In genomic region chr18:77004555-77005380, GRCh38 we compare ENCODE assay signal across 13 cellular contexts.
DNase-seq lines count a peak whose midpoint lies in the region; ATAC-seq and TF ChIP-seq lines count a peak whose summit lies in the region.
"Had no signal": no experiment of that assay in that cellular context is flagged by ENCODE, and none has a peak within 500 bp of the region (broad histone marks: within the 10 kb centered on the region; RNA-seq: fewer than 3 reads in every experiment).

No MANE protein-coding gene starts in this region.

- H3K4me1 ChIP-seq in esophagus squamous epithelium (peaks cover 0 to 17% (median 0%) of the 10 kb centered on the region in 3 donors), tibial nerve (peaks cover 0 to 71% (median 27%) of the 10 kb centered on the region in 4 donors)
- H3K4me1 ChIP-seq: uterus had no signal

- no peaks in the 10 kb centered on the region for H3K36me3 Mint-ChIP-seq in activated naive CD4-positive, alpha-beta T cell treated with anti-CD3 and anti-CD28 coated beads for 36 hours (ENCODE audit: low read depth)
- peaks cover 18% of the 10 kb centered on the region for H3K36me3 Mint-ChIP-seq in T-cell
- H3K36me3 Mint-ChIP-seq in mesothelial cell of epicardium: no peaks in the 10 kb centered on the region

- POLR2A ChIA-PET in T-cell (lab: Charles Lee): no interaction called here

- H3K27ac Mint-ChIP-seq in activated naive CD4-positive, alpha-beta T cell treated with anti-CD3 and anti-CD28 coated beads for 36 hours: no peak overlapping the region
- peak overlapping the region; percentile 57 to 82 for H3K27ac Mint-ChIP-seq in T-cell
- no peak overlapping the region for H3K27ac Mint-ChIP-seq in mesothelial cell of epicardium

- TF ChIP-seq CTCF in esophagus squamous epithelium (IDR thresholded peaks at IDR 0.05) (no peak), tibial nerve (IDR thresholded peaks at IDR 0.05) (no peak), mesothelial cell of epicardium (IDR thresholded peaks at IDR 0.05; ENCODE audit: unreplicated experiment) (no peak)

- H3K9me3 ChIP-seq in esophagus squamous epithelium (no peaks in the 10 kb centered on the region), tibial nerve (no peaks in the 10 kb centered on the region)
- H3K9me3 ChIP-seq: heart right ventricle, uterus had no signal

- peak overlapping the region; percentile 55 for H3K4me3 Mint-ChIP-seq in activated naive CD4-positive, alpha-beta T cell treated with anti-CD3 and anti-CD28 coated beads for 36 hours
- peak overlapping the region; percentile 6 to 75 (median 59) for H3K4me3 Mint-ChIP-seq in T-cell
- no peak overlapping the region for H3K4me3 Mint-ChIP-seq in mesothelial cell of epicardium
- H3K4me3 Mint-ChIP-seq: neural crest cell had no signal

- intact Hi-C loops in activated naive CD4-positive, alpha-beta T cell treated with anti-CD3 and anti-CD28 coated beads for 36 hours (cut with micrococcal nuclease): loop anchor here (1.0 to 10.0 kb wide), 4 partner anchors 51 to 460 kb away; no protein-coding TSS in a partner anchor
- intact Hi-C loops in esophagus squamous epithelium (cut with DNase I): loop anchor here (5.0 to 10.0 kb wide), 2 partner anchors 130 to 208 kb away; partner anchors contain the start of gene MBP

- no peak for TF ChIP-seq POLR2A in esophagus squamous epithelium (IDR thresholded peaks at IDR 0.05)
- TF ChIP-seq POLR2A in tibial nerve (IDR thresholded peaks at IDR 0.05): no peak

- TF ChIP-seq EP300 in tibial nerve (IDR thresholded peaks at IDR 0.05): peak in 1 of 2 donors; percentile 35

- H3K4me3 ChIP-seq in esophagus squamous epithelium: no peak overlapping the region
- peak overlapping the region in 2 of 4 donors; percentile 1 to 51 for H3K4me3 ChIP-seq in tibial nerve
- H3K4me3 ChIP-seq: coronary artery, uterus had no signal

- H3K27me3 ChIP-seq in esophagus squamous epithelium: no peaks in the 10 kb centered on the region
- no peaks in the 10 kb centered on the region for H3K27me3 ChIP-seq in tibial nerve
- H3K27me3 ChIP-seq: uterus had no signal

- DNase-seq in activated naive CD4-positive, alpha-beta T cell treated with anti-CD3 and anti-CD28 coated beads for 36 hours: peak; percentile 47
- no peak for DNase-seq in activated naive CD4-positive, alpha-beta T cell treated with anti-CD3 and anti-CD28 coated beads, Interleukin-2, amount 50 U/mL, for 16 hours
- peak in 20 of 34 experiments; percentile 8 to 38 (median 16) for DNase-seq in T-cell
- DNase-seq in esophagus squamous epithelium (lab: John Stamatoyannopoulos, UW): no peak
- DNase-seq in tibial nerve (ENCODE audit: low spot score in 2 of 2): no peak
- no peak for DNase-seq in mesothelial cell of epicardium (ENCODE audit: low spot score in 2 of 2, unreplicated experiment in 2 of 2)
- no peak for DNase-seq in kidney tubule cell (ENCODE audit: low spot score)
- DNase-seq: heart right ventricle, NCI-H1694, uterus had no signal

- peak overlapping the region in 3 of 4 donors; percentile 0 to 56 (median 48) for H3K27ac ChIP-seq in esophagus squamous epithelium
- H3K27ac ChIP-seq in tibial nerve: peak overlapping the region; percentile 71 to 94 (median 84)
- H3K27ac ChIP-seq: uterus had no signal

- H3K36me3 ChIP-seq in esophagus squamous epithelium: peaks cover 0 to 14% (median 0%) of the 10 kb centered on the region in 3 donors
- H3K36me3 ChIP-seq in tibial nerve: peaks cover 0 to 11% (median 0%) of the 10 kb centered on the region in 3 donors
- H3K36me3 ChIP-seq: heart right ventricle, uterus had no signal

- H3K9me3 Mint-ChIP-seq in activated naive CD4-positive, alpha-beta T cell treated with anti-CD3 and anti-CD28 coated beads for 36 hours: no peaks in the 10 kb centered on the region
- H3K9me3 Mint-ChIP-seq in T-cell (no peaks in the 10 kb centered on the region), mesothelial cell of epicardium (no peaks in the 10 kb centered on the region)
- H3K9me3 Mint-ChIP-seq: neural crest cell had no signal

- H3K27me3 Mint-ChIP-seq in activated naive CD4-positive, alpha-beta T cell treated with anti-CD3 and anti-CD28 coated beads for 36 hours (ENCODE audit: low read depth): no peaks in the 10 kb centered on the region
- H3K27me3 Mint-ChIP-seq in T-cell (no peaks in the 10 kb centered on the region), mesothelial cell of epicardium (ENCODE audit: low read depth) (peaks cover 14% of the 10 kb centered on the region)

- peak; percentile 36 to 83 (median 62) for ATAC-seq in T-cell (replicated peaks in 1 of 4)
- no peak for ATAC-seq in GM18498 (IDR thresholded peaks at IDR 0.05; ENCODE audit: unreplicated experiment)

- H3K4me1 Mint-ChIP-seq in activated naive CD4-positive, alpha-beta T cell treated with anti-CD3 and anti-CD28 coated beads for 36 hours (ENCODE audit: low read depth): peaks cover 27% of the 10 kb centered on the region
- H3K4me1 Mint-ChIP-seq in T-cell (peaks cover 40 to 54% (median 48%) of the 10 kb centered on the region in 3 donors), mesothelial cell of epicardium (peaks cover 6% of the 10 kb centered on the region)

- CTCF ChIA-PET in activated naive CD4-positive, alpha-beta T cell treated with anti-CD3 and anti-CD28 coated beads for 36 hours (lab: Charles Lee): interaction anchor here (0.5 to 9.1 kb wide), 8 partner anchors 19 to 469 kb away, joined by 3 to 71 read pairs (median 5); no protein-coding TSS in a partner anchor
- CTCF ChIA-PET in T-cell (lab: Charles Lee): interaction anchor here (0.6 to 1.8 kb wide), 8 partner anchors 7 to 207 kb away, joined by 3 to 7 read pairs (median 3); no protein-coding TSS in a partner anchor

- WGBS in esophagus squamous epithelium, 2 donors: 60 to 65% methylated on average over 13 to 24 of the region's 26 CpGs
- WGBS in tibial nerve, 2 donors: 70 to 72% methylated on average over 26 of the region's 26 CpGs

Comparison
In these comparisons a context has a peak if more than half of its experiments do, and no peak if none do; other contexts are left out.
1. DNase-seq: peak in activated naive CD4-positive, alpha-beta T cell treated with anti-CD3 and anti-CD28 coated beads for 36 hours (single experiment) and T-cell (20 of 34); none in activated naive CD4-positive, alpha-beta T cell treated with anti-CD3 and anti-CD28 coated beads, Interleukin-2, amount 50 U/mL, for 16 hours (single experiment), esophagus squamous epithelium (single experiment), tibial nerve (0 of 2), mesothelial cell of epicardium (0 of 2) and kidney tubule cell (single experiment).
2. H3K27ac Mint-ChIP-seq: peak in T-cell (2 of 2); none in activated naive CD4-positive, alpha-beta T cell treated with anti-CD3 and anti-CD28 coated beads for 36 hours (single experiment) and mesothelial cell of epicardium (single experiment).